Comparison of ENCODE assay signal across 30 cellular contexts in the genomic region with DNA sequence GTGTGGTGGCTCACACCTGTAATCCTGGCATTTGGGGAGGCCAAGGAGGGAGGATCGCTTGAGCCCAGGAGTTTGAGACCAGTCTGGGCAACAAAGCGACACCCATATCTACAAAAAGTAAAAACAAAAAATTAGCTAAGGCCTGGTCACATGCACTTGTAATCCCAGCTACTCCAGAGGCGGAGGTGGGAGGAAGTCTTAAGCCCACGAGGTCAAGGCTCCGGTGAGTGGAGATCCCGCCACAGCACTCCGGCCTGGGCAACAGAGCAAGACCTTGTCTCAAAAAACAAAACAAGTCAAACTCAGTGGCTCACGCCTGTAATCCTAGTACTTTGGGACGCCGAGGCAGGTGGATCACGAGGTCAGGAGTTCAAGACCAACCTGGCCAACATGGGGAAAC. TPM values are rescaled to one million over a fixed set of nuclear protein-coding genes. Genes with fewer than 3 reads are reported as not detected.
DNase-seq lines count a peak whose midpoint lies in the region; ATAC-seq and TF ChIP-seq lines count a peak whose summit lies in the region.
"Had no signal": no experiment of that assay in that cellular context is flagged by ENCODE, and none has a peak within 500 bp of the region (broad histone marks: within the 10 kb centered on the region; RNA-seq: fewer than 3 reads in every experiment).

No MANE protein-coding gene starts in this region.

- 94 to 97% (median 95%) methylated on average over 10 to 11 of the region's 11 CpGs for WGBS in heart left ventricle, 4 donors
- 90 to 100% methylated on average over 4 to 5 of the region's 11 CpGs for WGBS in gastroesophageal sphincter (ENCODE audit: low coverage in 1 of 2), 2 donors
- 81 to 90% (median 86%) methylated on average over 10 to 11 of the region's 11 CpGs for WGBS in spleen, 5 donors

- H3K36me3 ChIP-seq in left ventricle myocardium inferior (no peaks in the 10 kb centered on the region), heart left ventricle (no peaks in the 10 kb centered on the region), gastroesophageal sphincter (no peaks in the 10 kb centered on the region), spleen (no peaks in the 10 kb centered on the region), breast epithelium (no peaks in the 10 kb centered on the region)
- H3K36me3 ChIP-seq: brain microvascular endothelial cell, prostate gland had no signal

- ATAC-seq in heart left ventricle (no peak), gastroesophageal sphincter (no peak), left colon (no peak)
- ATAC-seq: activated CD4-positive, alpha-beta T cell treated with anti-CD3 and anti-CD28 coated beads for 36 hours; activated CD8-positive, alpha-beta T cell treated with anti-CD3 and anti-CD28 coated beads, Interleukin-2, amount 10 ng/mL, durations not matched to agents 7 days and 5 days; naive thymus-derived CD8-positive, alpha-beta T cell; Panc1; stimulated activated naive CD8-positive, alpha-beta T cell treated with anti-CD3 and anti-CD28 coated beads, Interleukin-15, amount 100 ng/mL, for 72 hours had no signal

- H3K27me3 ChIP-seq in left ventricle myocardium inferior (ENCODE audit: low read depth) (no peaks in the 10 kb centered on the region), heart left ventricle (no peaks in the 10 kb centered on the region), gastroesophageal sphincter (no peaks in the 10 kb centered on the region), spleen (replicated peaks in 1 of 7) (no peaks in the 10 kb centered on the region), breast epithelium (no peaks in the 10 kb centered on the region)
- H3K27me3 ChIP-seq: brain microvascular endothelial cell had no signal

- no peak overlapping the region for H3K27ac Mint-ChIP-seq in activated T-cell treated with anti-CD3 and anti-CD28 coated beads, Interleukin-2, amount 50 U/mL, for 24 hours
- H3K27ac Mint-ChIP-seq: activated CD4-positive, alpha-beta T cell treated with anti-CD3 and anti-CD28 coated beads for 36 hours; activated CD8-positive, alpha-beta T cell treated with anti-CD3 and anti-CD28 coated beads, Interleukin-2, amount 10 ng/mL, durations not matched to agents 7 days and 5 days; activated naive CD4-positive, alpha-beta T cell treated with anti-CD3 and anti-CD28 coated beads, Interleukin-2, amount 50 U/mL, for 24 hours; HFFc6; stimulated activated naive CD8-positive, alpha-beta T cell treated with anti-CD3 and anti-CD28 coated beads, Interleukin-15, amount 100 ng/mL, for 72 hours had no signal

- no peak for DNase-seq in left ventricle myocardium inferior
- no peak for DNase-seq in heart left ventricle
- DNase-seq in spleen, result peak; percentile 6
- DNase-seq in activated T-cell treated with anti-CD3 and anti-CD28 coated beads, Interleukin-2, amount 50 U/mL, for 24 hours, result no peak
- DNase-seq in left colon, result no peak
- DNase-seq in stimulated activated CD4-positive, alpha-beta T cell treated with anti-CD3 and anti-CD28 coated beads, Interleukin-1b, Interleukin-23, amount 100 ng/mL, for 48 hours, result no peak
- no peak for DNase-seq in breast epithelium (ENCODE audit: low spot score in 2 of 2)
- DNase-seq: activated CD4-positive, alpha-beta T cell treated with anti-CD3 and anti-CD28 coated beads for 36 hours; activated CD8-positive, alpha-beta T cell treated with anti-CD3 and anti-CD28 coated beads, Interleukin-2, amount 10 ng/mL, durations not matched to agents 7 days and 5 days; amniotic stem cell; brain microvascular endothelial cell; CD4-positive, alpha-beta memory T cell; effector CD8-positive, alpha-beta T cell; glutamatergic neuron; GOT3; HFFc6; IMR-90; midbrain; MV-4-11; naive thymus-derived CD8-positive, alpha-beta T cell; NCI-H1436 treated with DMSO at 0.1 percent for 48 hours; NCI-H2081 treated with DMSO at 0.1 percent for 48 hours; NCI-H345; SHP77 treated with DMSO at 0.1 percent for 48 hours; stimulated activated naive CD8-positive, alpha-beta T cell treated with anti-CD3 and anti-CD28 coated beads, Interleukin-15, amount 100 ng/mL, for 72 hours; trophoblast cell had no signal

- H3K4me3 ChIP-seq in left ventricle myocardium inferior (no peak overlapping the region), heart left ventricle (no peak overlapping the region), gastroesophageal sphincter (no peak overlapping the region), spleen (no peak overlapping the region), breast epithelium (no peak overlapping the region)
- H3K4me3 ChIP-seq: prostate gland had no signal

- H3K27ac ChIP-seq in left ventricle myocardium inferior (replicated peaks) (peak overlapping the region; percentile 71), heart left ventricle (peak overlapping the region in 5 of 12 donors; percentile 68 to 84 (median 71)), gastroesophageal sphincter (peak overlapping the region in 3 of 4 donors; percentile 61 to 79 (median 77)), spleen (peak overlapping the region in 6 of 8 donors; percentile 71 to 86 (median 81)), breast epithelium (peak overlapping the region in 1 of 2 donors; percentile 71)
- H3K27ac ChIP-seq: brain microvascular endothelial cell had no signal

- peaks cover 61% of the 10 kb centered on the region for H3K4me1 ChIP-seq in left ventricle myocardium inferior
- peaks cover 0 to 61% (median 30%) of the 10 kb centered on the region in 12 donors for H3K4me1 ChIP-seq in heart left ventricle
- H3K4me1 ChIP-seq in gastroesophageal sphincter, result peaks cover 0 to 46% (median 15%) of the 10 kb centered on the region in 3 donors
- H3K4me1 ChIP-seq in spleen, result peaks cover 4 to 43% (median 34%) of the 10 kb centered on the region in 6 donors
- H3K4me1 ChIP-seq in breast epithelium, result peaks cover 0 to 3% of the 10 kb centered on the region in 2 donors

- TF ChIP-seq CTCF in left ventricle myocardium inferior (IDR thresholded peaks at IDR 0.05; ENCODE audit: borderline replicate concordance) (no peak), heart left ventricle (IDR thresholded peaks at IDR 0.05) (no peak), gastroesophageal sphincter (IDR thresholded peaks at IDR 0.05) (no peak), spleen (IDR thresholded peaks at IDR 0.05 in 8 of 11, conservative IDR thresholded peaks at IDR 0.05 in 3 of 11) (no peak), breast epithelium (IDR thresholded peaks at IDR 0.05) (no peak)

- TF ChIP-seq POLR2A in heart left ventricle (IDR thresholded peaks at IDR 0.05) (no peak), gastroesophageal sphincter (IDR thresholded peaks at IDR 0.05) (no peak), spleen (IDR thresholded peaks at IDR 0.05) (no peak), breast epithelium (IDR thresholded peaks at IDR 0.05) (no peak)

- no peaks in the 10 kb centered on the region for H3K9me3 Mint-ChIP-seq in activated T-cell treated with anti-CD3 and anti-CD28 coated beads, Interleukin-2, amount 50 U/mL, for 24 hours
- H3K9me3 Mint-ChIP-seq: activated naive CD4-positive, alpha-beta T cell treated with anti-CD3 and anti-CD28 coated beads, Interleukin-2, amount 50 U/mL, for 24 hours; CD4-positive, alpha-beta memory T cell; HFFc6; naive thymus-derived CD8-positive, alpha-beta T cell; stimulated activated naive CD8-positive, alpha-beta T cell treated with anti-CD3 and anti-CD28 coated beads, Interleukin-15, amount 100 ng/mL, for 72 hours had no signal

- peaks cover 5% of the 10 kb centered on the region for H3K4me1 Mint-ChIP-seq in activated T-cell treated with anti-CD3 and anti-CD28 coated beads, Interleukin-2, amount 50 U/mL, for 24 hours (ENCODE audit: low read depth)
- H3K4me1 Mint-ChIP-seq: activated naive CD4-positive, alpha-beta T cell treated with anti-CD3 and anti-CD28 coated beads, Interleukin-2, amount 50 U/mL, for 24 hours; CD4-positive, alpha-beta memory T cell had no signal

- intact Hi-C loops in left ventricle myocardium inferior (cut with micrococcal nuclease), result loop anchor here (5.0 kb wide), 1 partner anchor 53 kb away; no protein-coding TSS in a partner anchor
- intact Hi-C loops in heart left ventricle (cut with DNase I), result loop anchor here in 7 of 10 donors (2.0 to 10.0 kb wide), 7 partner anchors 48 to 345 kb away; partner anchors contain the start of gene CDKN1A (in 2 of the 7)
- intact Hi-C loops in spleen (cut with DNase I; ENCODE audit: low total_unique reads), result no loop called here
- intact Hi-C loops in left colon (cut with DNase I, micrococcal nuclease), result loop anchor here in 1 of 2 donors (10.0 kb wide), 1 partner anchor 125 kb away; no protein-coding TSS in a partner anchor
- intact Hi-C loops in breast epithelium (cut with DNase I; ENCODE audit: low total_unique reads), result loop anchor here (10.0 kb wide), 1 partner anchor 125 kb away; no protein-coding TSS in a partner anchor

- H3K27me3 Mint-ChIP-seq in activated T-cell treated with anti-CD3 and anti-CD28 coated beads, Interleukin-2, amount 50 U/mL, for 24 hours, result no peaks in the 10 kb centered on the region
- H3K27me3 Mint-ChIP-seq: activated CD4-positive, alpha-beta T cell treated with anti-CD3 and anti-CD28 coated beads for 36 hours; activated naive CD4-positive, alpha-beta T cell treated with anti-CD3 and anti-CD28 coated beads, Interleukin-2, amount 50 U/mL, for 24 hours; CD4-positive, alpha-beta memory T cell; stimulated activated naive CD8-positive, alpha-beta T cell treated with anti-CD3 and anti-CD28 coated beads, Interleukin-15, amount 100 ng/mL, for 72 hours had no signal

- H3K36me3 Mint-ChIP-seq in activated T-cell treated with anti-CD3 and anti-CD28 coated beads, Interleukin-2, amount 50 U/mL, for 24 hours (ENCODE audit: low read depth), result no peaks in the 10 kb centered on the region
- H3K36me3 Mint-ChIP-seq: activated naive CD4-positive, alpha-beta T cell treated with anti-CD3 and anti-CD28 coated beads, Interleukin-2, amount 50 U/mL, for 24 hours; CD4-positive, alpha-beta memory T cell; naive thymus-derived CD8-positive, alpha-beta T cell had no signal

- H3K9me3 ChIP-seq in left ventricle myocardium inferior (replicated peaks) (no peaks in the 10 kb centered on the region), heart left ventricle (no peaks in the 10 kb centered on the region), gastroesophageal sphincter (no peaks in the 10 kb centered on the region), spleen (no peaks in the 10 kb centered on the region), breast epithelium (no peaks in the 10 kb centered on the region)
- H3K9me3 ChIP-seq: prostate gland had no signal

- H3K4me3 Mint-ChIP-seq in activated T-cell treated with anti-CD3 and anti-CD28 coated beads, Interleukin-2, amount 50 U/mL, for 24 hours, result no peak overlapping the region
- H3K4me3 Mint-ChIP-seq: activated CD4-positive, alpha-beta T cell treated with anti-CD3 and anti-CD28 coated beads for 36 hours; activated CD8-positive, alpha-beta T cell treated with anti-CD3 and anti-CD28 coated beads, Interleukin-2, amount 10 ng/mL, durations not matched to agents 7 days and 5 days; activated naive CD4-positive, alpha-beta T cell treated with anti-CD3 and anti-CD28 coated beads, Interleukin-2, amount 50 U/mL, for 24 hours; CD4-positive, alpha-beta memory T cell; HFFc6; naive thymus-derived CD8-positive, alpha-beta T cell; stimulated activated naive CD8-positive, alpha-beta T cell treated with anti-CD3 and anti-CD28 coated beads, Interleukin-15, amount 100 ng/mL, for 72 hours had no signal

- TF ChIP-seq EP300 in gastroesophageal sphincter (IDR thresholded peaks at IDR 0.05), result no peak

RNA-seq across cellular contexts. Expression of gene SRSF3, which starts 35.6 kb away (rescaled TPM):
- total RNA-seq in left ventricle myocardium inferior (119 TPM), heart left ventricle (100 to 1,000 TPM in 6 of 9 donors, 10 to 100 TPM in 3; 43.2 to 162 (median 111) TPM), gastroesophageal sphincter (100 to 1,000 TPM; 108 to 195 (median 156) TPM), spleen (100 to 1,000 TPM in 6 of 7 donors, 10 to 100 TPM in 1; 93.8 to 271 (median 215) TPM), left colon (100 to 1,000 TPM; 178 to 242 TPM), breast epithelium (100 to 1,000 TPM; 163 to 425 (median 276) TPM)
- polyA plus RNA-seq in heart left ventricle (100 to 1,000 TPM in 1 of 2 donors, 10 to 100 TPM in 1; 69.1 to 215 TPM), spleen (100 to 1,000 TPM; 121 to 224 (median 173) TPM)

RNA-seq across cellular contexts. Expression of gene CDKN1A, which starts 48.7 kb away (rescaled TPM):
- total RNA-seq in left ventricle myocardium inferior, result 67.2 TPM
- 100 to 1,000 TPM in 4 of 9 donors, 10 to 100 TPM in 5; 27.5 to 164 (median 99.8) TPM for total RNA-seq in heart left ventricle
- polyA plus RNA-seq in heart left ventricle, result 100 to 1,000 TPM in 1 of 2 donors, 10 to 100 TPM in 1; 36.2 to 658 TPM
- total RNA-seq in gastroesophageal sphincter, result 100 to 1,000 TPM in 1 of 4 donors, 10 to 100 TPM in 3; 49.7 to 137 (median 81.7) TPM
- total RNA-seq in spleen, result 10 to 100 TPM; 26.5 to 58.5 (median 32.8) TPM
- 10 to 100 TPM; 10.7 to 18.4 (median 11.9) TPM for polyA plus RNA-seq in spleen
- total RNA-seq in left colon, result 100 to 1,000 TPM; 264 to 383 TPM
- total RNA-seq in breast epithelium, result 100 to 1,000 TPM; 125 to 144 (median 143) TPM
